In the genomic region with DNA sequence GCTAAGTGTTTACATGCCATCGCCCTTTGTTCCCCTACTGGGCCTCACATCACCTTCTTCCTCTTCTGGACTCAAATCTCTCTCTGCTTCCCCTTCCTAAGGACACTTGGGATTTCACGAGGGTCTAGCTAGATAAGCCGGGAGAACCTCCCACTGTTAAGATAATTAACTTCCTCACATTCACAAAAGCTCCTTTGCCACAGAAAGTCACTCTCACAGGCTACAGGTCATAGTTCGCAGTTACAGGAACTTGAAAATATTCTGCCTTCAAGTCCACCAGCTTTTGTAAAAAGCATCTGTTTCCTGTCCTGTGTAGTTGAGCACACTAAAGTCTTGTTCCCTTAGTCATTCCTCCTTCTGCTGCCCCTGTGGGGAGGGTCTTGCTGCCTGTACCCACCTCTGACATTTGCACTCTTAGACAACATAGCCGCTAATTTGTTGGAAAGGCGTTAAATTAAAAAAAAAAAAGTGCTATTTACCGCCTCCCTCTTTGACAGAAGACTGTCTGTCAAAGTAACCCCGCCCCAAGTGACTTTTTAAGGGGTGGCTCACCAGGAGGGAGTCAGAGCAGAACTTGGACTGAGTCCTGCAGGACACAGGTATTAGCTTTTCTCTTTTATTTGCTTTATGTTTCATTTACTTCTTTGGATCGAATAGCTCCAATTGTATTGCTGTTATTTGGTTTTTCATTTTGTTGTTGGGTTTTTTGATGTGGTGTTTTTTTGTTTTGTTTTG, we compare ENCODE assay signal across 8 cellular contexts. TPM values are rescaled to one million over a fixed set of nuclear protein-coding genes. Genes with fewer than 3 reads are reported as not detected.
DNase-seq lines count a peak whose midpoint lies in the region; TF ChIP-seq lines count a peak whose summit lies in the region.

No MANE protein-coding gene starts in this region.

- H3K27me3 ChIP-seq in muscle layer of duodenum (ENCODE audit: low read depth, low read length) (no peaks in the 10 kb centered on the region), vagina (no peaks in the 10 kb centered on the region)

- intact Hi-C loops in vagina (cut with DNase I): no loop called here

- peak overlapping the region; percentile 93 for H3K4me3 Mint-ChIP-seq in activated naive CD8-positive, alpha-beta T cell

- H3K36me3 ChIP-seq in muscle layer of duodenum (ENCODE audit: control insufficient read depth in 1 of 2, insufficient read depth in 2 of 2, low read length in 2 of 2) (no peaks in the 10 kb centered on the region), vagina (no peaks in the 10 kb centered on the region)

- H3K9me3 ChIP-seq in muscle layer of duodenum (ENCODE audit: control insufficient read depth in 1 of 2, low read length in 2 of 2): no peaks in the 10 kb centered on the region
- no peaks in the 10 kb centered on the region for H3K9me3 ChIP-seq in vagina

- no peaks in the 10 kb centered on the region for H3K9me3 Mint-ChIP-seq in activated naive CD8-positive, alpha-beta T cell (ENCODE audit: low read depth)

- H3K27ac ChIP-seq in muscle layer of duodenum (ENCODE audit: low read length): peak overlapping the region; percentile 57
- peak overlapping the region; percentile 44 for H3K27ac ChIP-seq in vagina

- H3K27me3 Mint-ChIP-seq in activated naive CD8-positive, alpha-beta T cell: no peaks in the 10 kb centered on the region

- TF ChIP-seq POLR2A in Raji (IDR thresholded peaks at IDR 0.05; ENCODE audit: insufficient read depth, low read depth, low read length) (peak; percentile 78), vagina (IDR thresholded peaks at IDR 0.05) (peak in 1 of 2 donors; percentile 38)

- H3K4me3 ChIP-seq in muscle layer of duodenum (ENCODE audit: low read depth in 1 of 2, low read length in 2 of 2): peak overlapping the region in 1 of 2 donors; percentile 23
- H3K4me3 ChIP-seq in vagina: peak overlapping the region in 1 of 2 donors; percentile 24

- no peak for TF ChIP-seq CTCF in vagina (IDR thresholded peaks at IDR 0.05)

- peak; percentile 32 for DNase-seq in NK-92 treated with Interleukin-12 subunit alpha and Interleukin-12 subunit beta, amount 100 ng/mL, for 24 hours (lab: John Stamatoyannopoulos, UW)
- DNase-seq in NK-92 (lab: John Stamatoyannopoulos, UW; ENCODE audit: unreplicated experiment) (no peak), vagina (ENCODE audit: extremely low spot score in 2 of 2) (no peak), HT-29 (ENCODE audit: low spot score) (no peak), NCI-H2227 (lab: John Stamatoyannopoulos, UW; ENCODE audit: unreplicated experiment) (no peak)

- H3K27ac Mint-ChIP-seq in activated naive CD8-positive, alpha-beta T cell: peak overlapping the region; percentile 99

- peaks cover 7% of the 10 kb centered on the region for H3K36me3 Mint-ChIP-seq in activated naive CD8-positive, alpha-beta T cell

- H3K4me1 ChIP-seq in muscle layer of duodenum (ENCODE audit: control insufficient read depth in 1 of 2, insufficient read depth in 2 of 2, low read length in 2 of 2) (no peaks in the 10 kb centered on the region), vagina (no peaks in the 10 kb centered on the region)

- H3K4me1 Mint-ChIP-seq in activated naive CD8-positive, alpha-beta T cell (ENCODE audit: low read depth): peaks cover 76% of the 10 kb centered on the region

RNA-seq across cellular contexts. Expression of a gene that starts 26.8 kb away (rescaled TPM):
- total RNA-seq in vagina: not detected
- total RNA-seq in HT-29 (2014; rRNA removed; shearing (Covaris generic)): not detected in 2 replicates
